Comparison of ENCODE assay signal across 10 cellular contexts in genomic region chr20:768426-768978, GRCh38. TPM values are rescaled to one million over a fixed set of nuclear protein-coding genes. Genes with fewer than 3 reads are reported as not detected.
DNase-seq lines count a peak whose midpoint lies in the region; ATAC-seq and TF ChIP-seq lines count a peak whose summit lies in the region.
"Had no signal": no experiment of that assay in that cellular context is flagged by ENCODE, and none has a peak within 500 bp of the region (broad histone marks: within the 10 kb centered on the region; RNA-seq: fewer than 3 reads in every experiment).

Gene SLC52A3, minus strand, starts transcription at chr20:768500. Its CDS starts 2,726 bp downstream, at chr20:765774.

- no peaks in the 10 kb centered on the region for H3K36me3 ChIP-seq in GM23338 (ENCODE audit: insufficient read depth)
- no peaks in the 10 kb centered on the region for H3K36me3 ChIP-seq in OCI-LY3 (replicated peaks; ENCODE audit: low read depth, low read length)

- H3K9me3 Mint-ChIP-seq in GM23338 (0 out of 3 replicates have a peak, but pooled peaks cover 2% of the 10 kb centered on the region), progenitor cell of endocrine pancreas (ENCODE audit: low read depth) (no peaks in the 10 kb centered on the region)
- no peaks in the 10 kb centered on the region for H3K9me3 Mint-ChIP-seq in effector memory CD8-positive, alpha-beta T cell

- peaks cover 6% of the 10 kb centered on the region for H3K27me3 Mint-ChIP-seq in GM23338 (ENCODE audit: insufficient read depth, low read depth, poor library complexity)
- peaks cover 3% of the 10 kb centered on the region for H3K27me3 Mint-ChIP-seq in progenitor cell of endocrine pancreas
- H3K27me3 Mint-ChIP-seq in effector memory CD8-positive, alpha-beta T cell, result peaks cover 53 to 69% of the 10 kb centered on the region in 2 donors

- peaks cover 3% of the 10 kb centered on the region; the same call in 1 of the 3 replicates for H3K4me1 Mint-ChIP-seq in GM23338
- H3K4me1 Mint-ChIP-seq in progenitor cell of endocrine pancreas (ENCODE audit: low read depth), result peaks cover 12% of the 10 kb centered on the region
- H3K4me1 Mint-ChIP-seq in effector memory CD8-positive, alpha-beta T cell (ENCODE audit: low read depth in 2 of 2), result no peaks in the 10 kb centered on the region

- ATAC-seq in GM23338, result peak; percentile 96
- ATAC-seq in effector memory CD8-positive, alpha-beta T cell (replicated peaks), result no peak

- H3K4me3 ChIP-seq in GM23338 (no peak within 1 kb of the TSS), OCI-LY3 (ENCODE audit: low read length) (no peak within 1 kb of the TSS), fibroblast of mammary gland (ENCODE audit: control insufficient read depth, low read depth, low read length) (no peak within 1 kb of the TSS)

- TF ChIP-seq CTCF in GM23338 (conservative IDR thresholded peaks at IDR 0.05; ENCODE audit: low read depth in 2 of 2), result peak; percentile 56 to 88
- TF ChIP-seq CTCF in OCI-LY3 (IDR thresholded peaks at IDR 0.05; ENCODE audit: low read depth, low read length), result peak; percentile 46
- TF ChIP-seq CTCF in fibroblast of mammary gland (conservative IDR thresholded peaks at IDR 0.05; ENCODE audit: control insufficient read depth, insufficient read depth, low read depth, low read length), result peak; percentile 4
- peak; percentile 50 for TF ChIP-seq CTCF in progenitor cell of endocrine pancreas (IDR thresholded peaks at IDR 0.05; ENCODE audit: unreplicated experiment)

- H3K27ac ChIP-seq in GM23338 (ENCODE audit: low read depth) (no peak within 1 kb of the TSS), OCI-LY3 (ENCODE audit: low read length) (no peak within 1 kb of the TSS)

- H3K36me3 Mint-ChIP-seq in GM23338 (ENCODE audit: low read depth), result no peaks in the 10 kb centered on the region
- no peaks in the 10 kb centered on the region for H3K36me3 Mint-ChIP-seq in progenitor cell of endocrine pancreas (ENCODE audit: insufficient read depth)
- no peaks in the 10 kb centered on the region for H3K36me3 Mint-ChIP-seq in effector memory CD8-positive, alpha-beta T cell (ENCODE audit: insufficient read depth)

- H3K27ac Mint-ChIP-seq in GM23338 (peak within 1 kb of the TSS; percentile 74; the same call in 1 of the 2 replicates), progenitor cell of endocrine pancreas (no peak within 1 kb of the TSS)
- no peak within 1 kb of the TSS for H3K27ac Mint-ChIP-seq in effector memory CD8-positive, alpha-beta T cell

- H3K4me2 ChIP-seq in GM23338 (no peak within 1 kb of the TSS), OCI-LY3 (ENCODE audit: low read length) (no peak within 1 kb of the TSS)

- no peaks in the 10 kb centered on the region for H3K9me3 ChIP-seq in OCI-LY3 (ENCODE audit: insufficient read depth, low read length)

- H3K79me2 ChIP-seq in GM23338 (replicated peaks; ENCODE audit: insufficient read depth), result no peaks in the 10 kb centered on the region
- no peaks in the 10 kb centered on the region for H3K79me2 ChIP-seq in OCI-LY3 (ENCODE audit: low read length)

- no peak within 1 kb of the TSS for H3K9ac ChIP-seq in OCI-LY3 (ENCODE audit: low read length)

- H2AFZ ChIP-seq in GM23338 (no peak within 1 kb of the TSS; the same call in 1 of the 2 replicates), OCI-LY3 (ENCODE audit: low read depth, low read length) (no peak within 1 kb of the TSS)

- H3K4me1 ChIP-seq in GM23338 (ENCODE audit: insufficient read depth) (0 out of 2 replicates have a peak, but pooled peaks cover 3% of the 10 kb centered on the region), OCI-LY3 (ENCODE audit: low read length) (peaks cover 7% of the 10 kb centered on the region; the same call in 1 of the 2 replicates)

- H3K27me3 ChIP-seq in GM23338 (ENCODE audit: insufficient read depth) (no peaks in the 10 kb centered on the region), OCI-LY3 (ENCODE audit: low read depth, low read length) (peaks cover 14% of the 10 kb centered on the region; the same call in 1 of the 2 replicates)

- no peak within 1 kb of the TSS for H3K4me3 Mint-ChIP-seq in GM23338
- H3K4me3 Mint-ChIP-seq in progenitor cell of endocrine pancreas (ENCODE audit: low read depth), result no peak within 1 kb of the TSS
- H3K4me3 Mint-ChIP-seq in effector memory CD8-positive, alpha-beta T cell, result no peak within 1 kb of the TSS

- DNase-seq in GM23338 (ENCODE audit: low spot score), result peak; percentile 80
- no peak for DNase-seq in fibroblast of mammary gland (ENCODE audit: low read depth)
- DNase-seq in progenitor cell of endocrine pancreas (ENCODE audit: low spot score, unreplicated experiment), result peak; percentile 19
- no peak for DNase-seq in activated CD8-positive, alpha-beta memory T cell treated with anti-CD3 and anti-CD28 coated beads, Interleukin-2, amount 50 U/mL, for 48 hours
- no peak for DNase-seq in central memory CD4-positive, alpha-beta T cell
- DNase-seq in effector memory CD8-positive, alpha-beta T cell, result no peak
- DNase-seq: activated naive CD4-positive, alpha-beta T cell treated with anti-CD3 and anti-CD28 coated beads, Interleukin-2, amount 50 U/mL, for 16 hours; NCI-H446 treated with DMSO at 0.1 percent for 48 hours; stimulated activated CD8-positive, alpha-beta memory T cell treated with anti-CD3 and anti-CD28 coated beads, Interleukin-4, amount 100 ng/mL, for 48 hours had no signal

- no peaks in the 10 kb centered on the region for H4K20me1 ChIP-seq in GM23338 (replicated peaks; ENCODE audit: insufficient read depth)
- no peaks in the 10 kb centered on the region for H4K20me1 ChIP-seq in OCI-LY3 (ENCODE audit: insufficient read depth, low read length)

- no peaks in the 10 kb centered on the region for H3F3A ChIP-seq in GM23338 (replicated peaks; ENCODE audit: low read depth)

- H3K9me2 ChIP-seq in GM23338 (ENCODE audit: insufficient read depth), result no peaks in the 10 kb centered on the region

TF ChIP-seq in GM23338, 12 proteins besides CTCF, POLR2A, EP300 and RAD21 (continues in another document):
- TF ChIP-seq, protein P1, sequence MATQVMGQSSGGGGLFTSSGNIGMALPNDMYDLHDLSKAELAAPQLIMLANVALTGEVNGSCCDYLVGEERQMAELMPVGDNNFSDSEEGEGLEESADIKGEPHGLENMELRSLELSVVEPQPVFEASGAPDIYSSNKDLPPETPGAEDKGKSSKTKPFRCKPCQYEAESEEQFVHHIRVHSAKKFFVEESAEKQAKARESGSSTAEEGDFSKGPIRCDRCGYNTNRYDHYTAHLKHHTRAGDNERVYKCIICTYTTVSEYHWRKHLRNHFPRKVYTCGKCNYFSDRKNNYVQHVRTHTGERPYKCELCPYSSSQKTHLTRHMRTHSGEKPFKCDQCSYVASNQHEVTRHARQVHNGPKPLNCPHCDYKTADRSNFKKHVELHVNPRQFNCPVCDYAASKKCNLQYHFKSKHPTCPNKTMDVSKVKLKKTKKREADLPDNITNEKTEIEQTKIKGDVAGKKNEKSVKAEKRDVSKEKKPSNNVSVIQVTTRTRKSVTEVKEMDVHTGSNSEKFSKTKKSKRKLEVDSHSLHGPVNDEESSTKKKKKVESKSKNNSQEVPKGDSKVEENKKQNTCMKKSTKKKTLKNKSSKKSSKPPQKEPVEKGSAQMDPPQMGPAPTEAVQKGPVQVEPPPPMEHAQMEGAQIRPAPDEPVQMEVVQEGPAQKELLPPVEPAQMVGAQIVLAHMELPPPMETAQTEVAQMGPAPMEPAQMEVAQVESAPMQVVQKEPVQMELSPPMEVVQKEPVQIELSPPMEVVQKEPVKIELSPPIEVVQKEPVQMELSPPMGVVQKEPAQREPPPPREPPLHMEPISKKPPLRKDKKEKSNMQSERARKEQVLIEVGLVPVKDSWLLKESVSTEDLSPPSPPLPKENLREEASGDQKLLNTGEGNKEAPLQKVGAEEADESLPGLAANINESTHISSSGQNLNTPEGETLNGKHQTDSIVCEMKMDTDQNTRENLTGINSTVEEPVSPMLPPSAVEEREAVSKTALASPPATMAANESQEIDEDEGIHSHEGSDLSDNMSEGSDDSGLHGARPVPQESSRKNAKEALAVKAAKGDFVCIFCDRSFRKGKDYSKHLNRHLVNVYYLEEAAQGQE (IDR thresholded peaks at IDR 0.05; ENCODE audit: unreplicated experiment), result no peak
- TF ChIP-seq NANOG (IDR thresholded peaks at IDR 0.05; ENCODE audit: borderline replicate concordance) (no peak), STAT1 (IDR thresholded peaks at IDR 0.05; ENCODE audit: unreplicated experiment) (no peak), ZNF331 (CRISPR knock-in tag; IDR thresholded peaks at IDR 0.05; ENCODE audit: low read depth) (no peak), EZH2phosphoT487 (IDR thresholded peaks at IDR 0.05; ENCODE audit: unreplicated experiment) (no peak), JUNB (IDR thresholded peaks at IDR 0.05; ENCODE audit: unreplicated experiment) (no peak)

RNA-seq across cellular contexts. Expression of gene SLC52A3, which starts in this region (rescaled TPM):
- 3.6 and 4.5 TPM in 2 replicates for total RNA-seq in GM23338 (2014; rRNA removed; shearing (Covaris generic))
- polyA plus RNA-seq in GM23338 (2016; fragmentation: Nextera tagmentation; extraction: Ambion mirVana), result 2.3 and 2.5 TPM in 2 replicates
- 0.38 and 0.44 TPM in 2 replicates for total RNA-seq in progenitor cell of endocrine pancreas

Comparison
In these comparisons a context has a peak if more than half of its experiments do, and no peak if none do; other contexts are left out.
1. Peak in DNase-seq in progenitor cell of endocrine pancreas; RNA of the gene not detected or under 1 TPM.
2. CTCF ChIP-seq: peak in every context shown above with its lines; median percentile 72 in GM23338; 50 in progenitor cell of endocrine pancreas; 46 in OCI-LY3; 4 in fibroblast of mammary gland.